In the genomic region with DNA sequence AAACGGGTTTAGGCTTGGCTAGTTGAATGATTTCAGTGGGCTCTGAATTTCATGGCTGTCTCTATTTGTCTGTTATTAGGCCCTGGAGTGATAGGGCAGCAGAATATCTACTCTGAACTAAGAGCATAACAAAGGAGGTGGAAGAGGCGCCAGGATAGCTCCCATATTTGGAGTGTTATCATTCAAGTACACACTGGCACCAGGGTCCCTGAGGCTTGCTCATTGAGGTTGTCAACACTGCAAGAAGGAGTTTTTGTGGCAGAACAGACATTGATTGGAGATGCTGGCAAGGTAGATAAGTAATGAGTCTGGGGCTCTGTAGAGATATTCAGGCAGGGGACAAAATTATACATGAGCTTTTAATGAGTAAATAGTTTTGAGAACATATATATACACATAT, we compare ENCODE assay signal across 24 cellular contexts.
A peak's percentile ranks its signal among the peaks of the same experiment; 100 is the strongest.
DNase-seq lines count a peak whose midpoint lies in the region; ATAC-seq and TF ChIP-seq lines count a peak whose summit lies in the region.
"Had no signal": no experiment of that assay in that cellular context is flagged by ENCODE, and none has a peak within 500 bp of the region (broad histone marks: within the 10 kb centered on the region; RNA-seq: fewer than 3 reads in every experiment).

No MANE protein-coding gene starts in this region.

- DNase-seq in NCI-H748 (lab: John Stamatoyannopoulos, UW; ENCODE audit: unreplicated experiment) = peak; percentile 27
- DNase-seq in NCI-H748 treated with DMSO at 0.1 percent for 48 hours (lab: John Stamatoyannopoulos, UW) = no peak
- DNase-seq in DND-41 = peak; percentile 36
- DNase-seq in left kidney (ENCODE audit: low read depth, low spot score) = peak; percentile 16
- no peak for DNase-seq in trophoblast cell
- DNase-seq in COLO668 (lab: John Stamatoyannopoulos, UW; ENCODE audit: unreplicated experiment) = no peak
- DNase-seq in vagina (ENCODE audit: extremely low spot score in 2 of 2) = no peak
- DNase-seq: activated effector memory CD4-positive, alpha-beta T cell treated with Interleukin-2 at 50 U/mL for 16 hours; adrenal gland; endodermal cell; KG1; NCI-H1105 treated with DMSO at 0.1 percent for 48 hours; NCI-H2081 treated with DMSO at 0.1 percent for 48 hours; nucleus accumbens; PC-9; SHP77; stimulated activated CD4-positive, alpha-beta T cell treated with anti-CD3 and anti-CD28 coated beads, Interleukin-4, amount 100 ng/mL, for 24 hours; stimulated activated naive CD4-positive, alpha-beta T cell treated with Interleukin-2 at 50 U/mL for 16 hours; T-helper 17 cell; thyroid gland; WERI-Rb-1 had no signal

- no peak overlapping the region for H2BK5ac ChIP-seq in trophoblast cell (ENCODE audit: low read depth, low read length, poor library complexity)

- H3K79me2 ChIP-seq in DND-41 (ENCODE audit: insufficient read depth, low read length) = no peaks in the 10 kb centered on the region
- no peaks in the 10 kb centered on the region for H3K79me2 ChIP-seq in OCI-LY3 (ENCODE audit: low read length)
- no peaks in the 10 kb centered on the region for H3K79me2 ChIP-seq in trophoblast cell (ENCODE audit: control insufficient read depth, insufficient read depth, low read length, poor library complexity)

- no peak overlapping the region for H4K8ac ChIP-seq in trophoblast cell (ENCODE audit: low read depth, low read length)

- H4K91ac ChIP-seq in trophoblast cell (ENCODE audit: low read depth, low read length) = no peak overlapping the region

- H4K12ac ChIP-seq in trophoblast cell (ENCODE audit: low read depth, low read length) = no peak overlapping the region

- no peak overlapping the region for H2AK5ac ChIP-seq in trophoblast cell (ENCODE audit: low read length)

- H3K18ac ChIP-seq in trophoblast cell (ENCODE audit: low read length) = no peak overlapping the region

- no peak overlapping the region for H2BK120ac ChIP-seq in trophoblast cell (ENCODE audit: insufficient read depth, low read length, poor library complexity)

- no peak overlapping the region for H3K14ac ChIP-seq in trophoblast cell (ENCODE audit: low read length)

- no peaks in the 10 kb centered on the region for H3K79me1 ChIP-seq in trophoblast cell (ENCODE audit: low read length)

- no peak for TF ChIP-seq POLR2A in vagina (IDR thresholded peaks at IDR 0.05)

- H3K9ac ChIP-seq in DND-41 (ENCODE audit: low read depth, low read length) (peak overlapping the region; percentile 18), OCI-LY3 (ENCODE audit: low read length) (no peak overlapping the region), trophoblast cell (ENCODE audit: low read length) (no peak overlapping the region)

- H2AFZ ChIP-seq in DND-41 (ENCODE audit: low read depth, low read length) (peak overlapping the region; percentile 65), OCI-LY3 (ENCODE audit: low read depth, low read length) (peak overlapping the region; percentile 45; the same call in 1 of the 2 replicates), trophoblast cell (ENCODE audit: insufficient read depth, low read length, poor library complexity) (no peak overlapping the region)
- H2AFZ ChIP-seq: PC-9 had no signal

- no peak overlapping the region for H3K4ac ChIP-seq in trophoblast cell (ENCODE audit: low read depth, low read length)

- no peak overlapping the region for H2BK12ac ChIP-seq in trophoblast cell (ENCODE audit: low read length)

- H3K4me3 ChIP-seq in DND-41 (ENCODE audit: low read depth in 1 of 2, low read length in 2 of 2) (no peak overlapping the region), OCI-LY3 (ENCODE audit: low read length) (no peak overlapping the region), trophoblast cell (ENCODE audit: low read depth, low read length) (no peak overlapping the region), vagina (no peak overlapping the region)
- H3K4me3 ChIP-seq: adrenal gland, coronary artery, lung, PC-9, thyroid gland had no signal

- H3K9me3 ChIP-seq in DND-41 (ENCODE audit: insufficient read depth, low read length, severe bottlenecking) (no peaks in the 10 kb centered on the region), OCI-LY3 (ENCODE audit: insufficient read depth, low read length) (no peaks in the 10 kb centered on the region), trophoblast cell (ENCODE audit: insufficient read depth, low read depth, low read length) (no peaks in the 10 kb centered on the region), vagina (no peaks in the 10 kb centered on the region)
- H3K9me3 ChIP-seq: adrenal gland, thyroid gland had no signal

- ATAC-seq in DND-41 (ENCODE audit: insufficient read depth, low read depth) = peak; percentile 58
- ATAC-seq: T-helper 17 cell had no signal

- H3K4me2 ChIP-seq in DND-41 (ENCODE audit: insufficient read depth, low read length) (peak overlapping the region; percentile 31), OCI-LY3 (ENCODE audit: low read length) (no peak overlapping the region), trophoblast cell (ENCODE audit: low read length) (no peak overlapping the region)
- H3K4me2 ChIP-seq: PC-9 had no signal

- no CpG with 5 or more reads among the region's 2 CpGs for WGBS in trophoblast cell (ENCODE audit: extremely low coverage, insufficient coverage, insufficient read length)

- H3K23ac ChIP-seq in trophoblast cell (ENCODE audit: low read length) = no peak overlapping the region

- H3K27ac ChIP-seq in DND-41 (ENCODE audit: low read length) (peak overlapping the region; percentile 56), OCI-LY3 (ENCODE audit: low read length) (no peak overlapping the region), trophoblast cell (ENCODE audit: low read depth, low read length) (no peak overlapping the region), vagina (no peak overlapping the region)
- H3K27ac ChIP-seq: adrenal gland, coronary artery, PC-9, thyroid gland, WERI-Rb-1 had no signal

- H3K27me3 ChIP-seq in DND-41 (ENCODE audit: insufficient read depth, low read length, poor library complexity) = no peaks in the 10 kb centered on the region
- H3K27me3 ChIP-seq in OCI-LY3 (ENCODE audit: low read depth, low read length) = no peaks in the 10 kb centered on the region
- no peaks in the 10 kb centered on the region for H3K27me3 ChIP-seq in trophoblast cell (ENCODE audit: insufficient read depth, low read length)
- H3K27me3 ChIP-seq in vagina = no peaks in the 10 kb centered on the region
- H3K27me3 ChIP-seq: adrenal gland, thyroid gland had no signal

- no peak for TF ChIP-seq CTCF in DND-41 (IDR thresholded peaks at IDR 0.05; ENCODE audit: borderline replicate concordance, extremely low read depth, low read length, poor library complexity, severe bottlenecking)
- no peak for TF ChIP-seq CTCF in OCI-LY3 (IDR thresholded peaks at IDR 0.05; ENCODE audit: low read depth, low read length)
- TF ChIP-seq CTCF in vagina (IDR thresholded peaks at IDR 0.05) = no peak

- no peaks in the 10 kb centered on the region for H3K36me3 ChIP-seq in DND-41 (ENCODE audit: insufficient read depth, low read length)
- H3K36me3 ChIP-seq in OCI-LY3 (replicated peaks; ENCODE audit: low read depth, low read length) = no peaks in the 10 kb centered on the region
- no peaks in the 10 kb centered on the region for H3K36me3 ChIP-seq in trophoblast cell (ENCODE audit: control insufficient read depth in 1 of 2, insufficient read depth in 2 of 2, low read length in 2 of 2)
- no peaks in the 10 kb centered on the region for H3K36me3 ChIP-seq in vagina
- H3K36me3 ChIP-seq: adrenal gland, thyroid gland, WERI-Rb-1 had no signal

- intact Hi-C loops in vagina (cut with DNase I) = no loop called here

- H4K20me1 ChIP-seq in DND-41 (ENCODE audit: insufficient read depth, low read length) = no peaks in the 10 kb centered on the region
- H4K20me1 ChIP-seq in OCI-LY3 (ENCODE audit: insufficient read depth, low read length) = no peaks in the 10 kb centered on the region

- peaks cover 41% of the 10 kb centered on the region for H3K4me1 ChIP-seq in DND-41 (ENCODE audit: insufficient read depth, low read length)
- peaks cover 9% of the 10 kb centered on the region for H3K4me1 ChIP-seq in OCI-LY3 (ENCODE audit: low read length)
- H3K4me1 ChIP-seq in trophoblast cell (ENCODE audit: control insufficient read depth in 1 of 2, insufficient read depth in 2 of 2, low read length in 2 of 2) = no peaks in the 10 kb centered on the region
- no peaks in the 10 kb centered on the region for H3K4me1 ChIP-seq in vagina
- H3K4me1 ChIP-seq: adrenal gland, thyroid gland had no signal

Comparison
In these comparisons a context has a peak if more than half of its experiments do, and no peak if none do; other contexts are left out.
1. DNase-seq: peak in NCI-H748 (single experiment), DND-41 (single experiment) and left kidney (single experiment); none in NCI-H748 treated with DMSO at 0.1 percent for 48 hours (single experiment), trophoblast cell (0 of 2), COLO668 (single experiment) and vagina (0 of 2).